In the genomic region with DNA sequence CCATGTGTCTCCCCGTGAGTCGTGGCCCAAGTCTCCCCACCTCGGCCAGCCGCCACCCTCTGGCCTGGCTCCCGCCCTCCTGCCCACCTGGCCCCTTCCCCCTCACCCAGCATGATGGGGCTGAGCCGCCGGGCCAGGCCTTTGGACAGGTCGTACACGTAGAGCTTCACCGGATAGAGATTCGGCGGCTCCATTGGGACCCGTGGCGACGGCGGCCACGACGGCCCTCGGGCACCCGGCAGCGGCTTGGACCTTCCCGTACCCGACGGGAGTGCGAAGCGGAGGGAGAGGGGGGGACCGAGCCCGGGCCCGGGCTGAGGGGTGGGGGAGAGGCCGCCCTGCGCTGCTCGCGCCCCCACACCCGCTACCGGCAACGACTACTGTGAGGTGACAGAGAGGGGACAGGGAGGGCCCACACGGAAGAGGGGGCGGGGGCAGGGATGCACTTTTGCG, we compare ENCODE assay signal across 8 cellular contexts. TPM values are rescaled to one million over a fixed set of nuclear protein-coding genes. Genes with fewer than 3 reads are reported as not detected.
A peak's percentile ranks its signal among the peaks of the same experiment; 100 is the strongest.
DNase-seq lines count a peak whose midpoint lies in the region; ATAC-seq and TF ChIP-seq lines count a peak whose summit lies in the region.

A gene (minus strand): TSS at position 398 of the 453 bp plus-strand sequence. CDS start 204 bp downstream, at position 194.

- peaks cover 90% of the 10 kb centered on the region for H3K79me2 ChIP-seq in SU-DHL-6 (ENCODE audit: insufficient read depth, low read length)

- peak within 1 kb of the TSS; percentile 93 for H3K4me2 ChIP-seq in SU-DHL-6 (ENCODE audit: low read depth, low read length, poor library complexity, severe bottlenecking)

- no peaks in the 10 kb centered on the region; the same call in 1 of the 2 replicates for H4K20me1 ChIP-seq in SU-DHL-6 (ENCODE audit: low read depth, low read length)

- H3K27me3 ChIP-seq in AG04450 (ENCODE audit: control insufficient read depth, insufficient read depth, low read length) (no peaks in the 10 kb centered on the region), SU-DHL-6 (ENCODE audit: low read length) (no peaks in the 10 kb centered on the region), neuron (ENCODE audit: insufficient read depth, low read length) (no peaks in the 10 kb centered on the region)

- peak within 1 kb of the TSS; percentile 72 for H2AFZ ChIP-seq in SU-DHL-6 (ENCODE audit: low read depth, low read length, severe bottlenecking)
- H2AFZ ChIP-seq in neuron (ENCODE audit: low read depth, low read length): peak within 1 kb of the TSS; percentile 81

- DNase-seq in AG04450 (ENCODE audit: low read depth, low spot score): no peak
- DNase-seq in fibroblast of mammary gland (ENCODE audit: low read depth): no peak
- DNase-seq in dedifferentiated amniotic fluid mesenchymal stem cell (ENCODE audit: extremely low spot score): no peak
- no peak for DNase-seq in globus pallidus (ENCODE audit: low spot score)

- H3K4me1 ChIP-seq in neuron (ENCODE audit: insufficient read depth, low read length): peaks cover 21% of the 10 kb centered on the region

- POLR2A ChIA-PET in AG04450 (lab: Yijun Ruan, JAX): interaction anchor here (0.6 to 2.0 kb wide), 10 partner anchors 14 to 494 kb away, joined by 3 to 9 read pairs (median 4); a partner anchor contains a TSS

- TF ChIP-seq CTCF in AG04450 (IDR thresholded peaks at IDR 0.05; ENCODE audit: low read depth, low read length): no peak
- TF ChIP-seq CTCF in SU-DHL-6 (IDR thresholded peaks at IDR 0.05; ENCODE audit: insufficient read depth, low read length, poor library complexity, severe bottlenecking): no peak
- TF ChIP-seq CTCF in fibroblast of mammary gland (conservative IDR thresholded peaks at IDR 0.05; ENCODE audit: control insufficient read depth, insufficient read depth, low read depth, low read length): no peak

- H3K4me3 ChIP-seq in AG04450 (ENCODE audit: low read depth, low read length) (peak within 1 kb of the TSS; percentile 98), SU-DHL-6 (ENCODE audit: insufficient read depth, low read length, poor library complexity, severe bottlenecking) (peak within 1 kb of the TSS; percentile 92), fibroblast of mammary gland (ENCODE audit: control insufficient read depth, low read depth, low read length) (peak within 1 kb of the TSS; percentile 94), neuron (ENCODE audit: low read length) (peak within 1 kb of the TSS; percentile 95)

- no peaks in the 10 kb centered on the region for H3F3A ChIP-seq in SU-DHL-6 (ENCODE audit: insufficient read depth)

- CTCF ChIA-PET in AG04450 (lab: Charles Lee): interaction anchor here (1.4 to 1.9 kb wide), 2 partner anchors 77 kb away, joined by 3 to 5 read pairs; a partner anchor contains a TSS

- H3K9me3 ChIP-seq in AG04450 (ENCODE audit: control insufficient read depth, insufficient read depth, low read length): no peaks in the 10 kb centered on the region; the same call in 1 of the 2 replicates
- H3K9me3 ChIP-seq in SU-DHL-6 (ENCODE audit: insufficient read depth, low read length): no peaks in the 10 kb centered on the region
- H3K9me3 ChIP-seq in neuron (ENCODE audit: low read length): no peaks in the 10 kb centered on the region

- H3K36me3 ChIP-seq in SU-DHL-6 (ENCODE audit: low read length) (0 out of 2 replicates have a peak, but pooled peaks cover 3% of the 10 kb centered on the region), neuron (ENCODE audit: insufficient read depth, low read length) (peaks cover 23% of the 10 kb centered on the region)

- H3K27ac ChIP-seq in AG04450 (ENCODE audit: low read depth, low read length) (peak within 1 kb of the TSS; percentile 97), SU-DHL-6 (ENCODE audit: low read depth, low read length) (peak within 1 kb of the TSS; percentile 70)

- H3K9ac ChIP-seq in SU-DHL-6 (ENCODE audit: low read length): peak within 1 kb of the TSS; percentile 94

- H3K9me2 ChIP-seq in SU-DHL-6 (replicated peaks; ENCODE audit: insufficient read depth, low read length): no peaks in the 10 kb centered on the region

- ATAC-seq in GM18868 (IDR thresholded peaks at IDR 0.05; ENCODE audit: unreplicated experiment) (peak; percentile 12), HG03103 (IDR thresholded peaks at IDR 0.05; ENCODE audit: low read depth, unreplicated experiment) (peak; percentile 18)

RNA-seq across cellular contexts. Expression of the gene that starts here (rescaled TPM):
- polyA plus RNA-seq in AG04450 (2011; rRNA removed): 22.3 and 23.8 TPM in 2 replicates
- 22.8 and 28.2 TPM in 2 replicates for polyA minus RNA-seq in AG04450 (2011; rRNA and poly(A)+ RNA removed)
